Comparison of ENCODE assay signal across 21 cellular contexts in genomic region chr18:74906189-74906588, GRCh38.
DNase-seq lines count a peak whose midpoint lies in the region; ATAC-seq, FAIRE-seq and TF ChIP-seq lines count a peak whose summit lies in the region.
"Had no signal": no experiment of that assay in that cellular context is flagged by ENCODE, and none has a peak within 500 bp of the region (broad histone marks: within the 10 kb centered on the region; RNA-seq: fewer than 3 reads in every experiment).

No MANE protein-coding gene starts in this region.

- no peak overlapping the region for H3K27ac Mint-ChIP-seq in endodermal cell
- H3K27ac Mint-ChIP-seq: activated CD8-positive, alpha-beta T cell treated with anti-CD3 and anti-CD28 coated beads for 36 hours; activated naive CD8-positive, alpha-beta T cell; CD14-positive monocyte had no signal

- H3K27me3 ChIP-seq in adipocyte (replicated peaks; ENCODE audit: control insufficient read depth, insufficient read depth, low read length) (no peaks in the 10 kb centered on the region), upper lobe of right lung (no peaks in the 10 kb centered on the region), endodermal cell (ENCODE audit: control insufficient read depth, insufficient read depth, low read length, poor library complexity, severe bottlenecking) (no peaks in the 10 kb centered on the region)
- H3K27me3 ChIP-seq: breast epithelium, right atrium auricular region, vagina had no signal

- DNase-seq in Right ventricle myocardium superior: no peak
- no peak for DNase-seq in left ventricle myocardium superior
- DNase-seq in adipocyte (ENCODE audit: low read depth): peak; percentile 10
- DNase-seq in left colon: peak; percentile 45 to 53
- no peak for DNase-seq in upper lobe of right lung
- DNase-seq in HTR-8/SVneo (ENCODE audit: insufficient read length, low spot score): no peak
- no peak for DNase-seq in endodermal cell
- DNase-seq: activated CD8-positive, alpha-beta T cell treated with anti-CD3 and anti-CD28 coated beads for 36 hours; activated T-cell treated with anti-CD3 and anti-CD28 coated beads, Interleukin-2, amount 50 U/mL, for 48 hours; DMS79; midbrain; NCI-H1436; NCI-H524 had no signal

- TF ChIP-seq CTCF in upper lobe of right lung (IDR thresholded peaks at IDR 0.05) (no peak), endodermal cell (conservative IDR thresholded peaks at IDR 0.05) (no peak)

- H3K36me3 ChIP-seq in adipocyte (ENCODE audit: control insufficient read depth, insufficient read depth, low read length, severe bottlenecking): no peaks in the 10 kb centered on the region
- no peaks in the 10 kb centered on the region for H3K36me3 ChIP-seq in upper lobe of right lung
- H3K36me3 ChIP-seq in endodermal cell (ENCODE audit: control insufficient read depth, insufficient read depth, low read length): no peaks in the 10 kb centered on the region
- H3K36me3 ChIP-seq: breast epithelium, right atrium auricular region, vagina had no signal

- peaks cover 5% of the 10 kb centered on the region for H3K4me1 Mint-ChIP-seq in endodermal cell

- no peak overlapping the region for H3K4me3 Mint-ChIP-seq in endodermal cell
- H3K4me3 Mint-ChIP-seq: activated CD8-positive, alpha-beta T cell treated with anti-CD3 and anti-CD28 coated beads for 36 hours; activated naive CD8-positive, alpha-beta T cell; CD14-positive monocyte had no signal

- no peak overlapping the region for H3K9ac ChIP-seq in adipocyte (ENCODE audit: low read length)
- no peak overlapping the region for H3K9ac ChIP-seq in endodermal cell (ENCODE audit: extremely low read depth, low read length, poor library complexity, severe bottlenecking)

- WGBS in endodermal cell (ENCODE audit: insufficient coverage in 1 of 2, insufficient read length in 1 of 2), 2 experiments: 90 to 93% methylated on average over 2 of the region's 2 CpGs

- H3K9me3 ChIP-seq in adipocyte (ENCODE audit: control insufficient read depth, low read length) (no peaks in the 10 kb centered on the region), upper lobe of right lung (no peaks in the 10 kb centered on the region), endodermal cell (ENCODE audit: control insufficient read depth, low read length) (no peaks in the 10 kb centered on the region)
- H3K9me3 ChIP-seq: breast epithelium, right atrium auricular region, vagina had no signal

- H3K4me3 ChIP-seq in adipocyte (ENCODE audit: low read length): no peak overlapping the region
- H3K4me3 ChIP-seq in upper lobe of right lung: no peak overlapping the region
- H3K4me3 ChIP-seq in endodermal cell (ENCODE audit: low read length): no peak overlapping the region
- H3K4me3 ChIP-seq: breast epithelium, right atrium auricular region, vagina had no signal

- FAIRE-seq in HTR-8/SVneo (lab: Jason Lieb, UNC): no peak
- FAIRE-seq: TTC549 had no signal

- H3K9me3 Mint-ChIP-seq in endodermal cell: no peaks in the 10 kb centered on the region
- H3K9me3 Mint-ChIP-seq: activated CD8-positive, alpha-beta T cell treated with anti-CD3 and anti-CD28 coated beads for 36 hours; CD14-positive monocyte had no signal

- no peaks in the 10 kb centered on the region for H3K4me1 ChIP-seq in adipocyte (ENCODE audit: control insufficient read depth, insufficient read depth, low read length)
- no peaks in the 10 kb centered on the region for H3K4me1 ChIP-seq in upper lobe of right lung
- no peaks in the 10 kb centered on the region for H3K4me1 ChIP-seq in endodermal cell (ENCODE audit: control insufficient read depth, insufficient read depth, low read length)
- H3K4me1 ChIP-seq: breast epithelium, right atrium auricular region, vagina had no signal

- H3K27ac ChIP-seq in upper lobe of right lung (no peak overlapping the region), endodermal cell (ENCODE audit: low read depth, low read length) (no peak overlapping the region)
- H3K27ac ChIP-seq: breast epithelium, right atrium auricular region, vagina had no signal

- ATAC-seq in Right ventricle myocardium superior (ENCODE audit: poor library complexity): peak; percentile 36
- no peak for ATAC-seq in left ventricle myocardium superior
- peak; percentile 96 for ATAC-seq in left colon
- peak; percentile 40 for ATAC-seq in upper lobe of right lung
- no peak for ATAC-seq in GM19452 (IDR thresholded peaks at IDR 0.05; ENCODE audit: unreplicated experiment)
- ATAC-seq: activated CD8-positive, alpha-beta T cell treated with anti-CD3 and anti-CD28 coated beads for 36 hours; Panc1 had no signal

- no peaks in the 10 kb centered on the region for H3K36me3 Mint-ChIP-seq in endodermal cell (ENCODE audit: low read depth)

- intact Hi-C loops in Right ventricle myocardium superior (cut with DNase I): no loop called here
- intact Hi-C loops in left ventricle myocardium superior (cut with micrococcal nuclease): no loop called here
- intact Hi-C loops in left colon (cut with DNase I, micrococcal nuclease): no loop called here
- intact Hi-C loops in upper lobe of right lung (cut with DNase I): no loop called here

- no peaks in the 10 kb centered on the region for H3K27me3 Mint-ChIP-seq in endodermal cell (ENCODE audit: insufficient read depth)
- H3K27me3 Mint-ChIP-seq: activated CD8-positive, alpha-beta T cell treated with anti-CD3 and anti-CD28 coated beads for 36 hours; activated naive CD8-positive, alpha-beta T cell had no signal

Comparison
In these comparisons a context has a peak if more than half of its experiments do, and no peak if none do; other contexts are left out.
1. ATAC-seq: peak in Right ventricle myocardium superior (single experiment), left colon (single experiment) and upper lobe of right lung (single experiment); none in left ventricle myocardium superior (single experiment) and GM19452 (single experiment).
2. DNase-seq: peak in adipocyte (single experiment) and left colon (2 of 2); none in Right ventricle myocardium superior (single experiment), left ventricle myocardium superior (single experiment), upper lobe of right lung (single experiment), HTR-8/SVneo (single experiment) and endodermal cell (single experiment).